17 cellular contexts compared by ENCODE assay signal in genomic region chr5:36528588-36528987, GRCh38.
"Had no signal": no experiment of that assay in that cellular context is flagged by ENCODE, and none has a peak within 500 bp of the region (broad histone marks: within the 10 kb centered on the region; RNA-seq: fewer than 3 reads in every experiment).

No MANE protein-coding gene starts in this region.

- H3K4me3 ChIP-seq: colonic mucosa, dorsolateral prefrontal cortex, left lung, lung, neural progenitor cell had no signal

- H3K36me3 ChIP-seq: colonic mucosa, left lung, neural progenitor cell had no signal

- H3K9me3 ChIP-seq: colonic mucosa, left lung had no signal

- H3K4me1 ChIP-seq: colonic mucosa, left lung had no signal

- H3K4me1 Mint-ChIP-seq: activated naive CD8-positive, alpha-beta T cell treated with anti-CD3 and anti-CD28 coated beads for 36 hours; naive thymus-derived CD4-positive, alpha-beta T cell had no signal

- H3K4me3 Mint-ChIP-seq: activated naive CD8-positive, alpha-beta T cell treated with anti-CD3 and anti-CD28 coated beads for 36 hours; effector memory CD8-positive, alpha-beta T cell; naive thymus-derived CD4-positive, alpha-beta T cell; neural progenitor cell had no signal

- ATAC-seq: effector memory CD8-positive, alpha-beta T cell; naive thymus-derived CD4-positive, alpha-beta T cell; stimulated activated naive CD8-positive, alpha-beta T cell treated with anti-CD3 and anti-CD28 coated beads, Interleukin-15, Interleukin-2, amounts not matched to agents 100 U/mL and 50 U/mL, for 24 hours had no signal

- H3K36me3 Mint-ChIP-seq: activated naive CD8-positive, alpha-beta T cell treated with anti-CD3 and anti-CD28 coated beads for 36 hours; naive thymus-derived CD4-positive, alpha-beta T cell; neural progenitor cell had no signal

- H3K27ac Mint-ChIP-seq: activated naive CD8-positive, alpha-beta T cell treated with anti-CD3 and anti-CD28 coated beads for 36 hours; effector memory CD8-positive, alpha-beta T cell; naive thymus-derived CD4-positive, alpha-beta T cell; neural progenitor cell had no signal

- H3K27me3 ChIP-seq: colonic mucosa, dorsolateral prefrontal cortex, left lung, neural progenitor cell had no signal

- H3K9me3 Mint-ChIP-seq: activated naive CD8-positive, alpha-beta T cell treated with anti-CD3 and anti-CD28 coated beads for 36 hours; effector memory CD8-positive, alpha-beta T cell; naive thymus-derived CD4-positive, alpha-beta T cell; neural progenitor cell had no signal

- H3K27ac ChIP-seq: colonic mucosa, dorsolateral prefrontal cortex, left lung, neural progenitor cell had no signal

- DNase-seq: activated CD4-positive, alpha-beta T cell treated with anti-CD3 and anti-CD28 coated beads for 1 hour; activated CD4-positive, alpha-beta T cell treated with anti-CD3 and anti-CD28 coated beads, Interleukin-2, amount 50 U/mL, for 4 hours; activated naive CD4-positive, alpha-beta T cell treated with Interleukin-2 at 50 U/mL for 16 hours; activated naive CD8-positive, alpha-beta T cell treated with anti-CD3 and anti-CD28 coated beads for 36 hours; activated T-cell treated with anti-CD3 and anti-CD28 coated beads, Interleukin-2, amount 50 U/mL, for 48 hours; colonic mucosa; dorsolateral prefrontal cortex; effector memory CD8-positive, alpha-beta T cell; left lung; naive thymus-derived CD4-positive, alpha-beta T cell; retina; stimulated activated CD4-positive, alpha-beta T cell treated with anti-CD3 and anti-CD28 coated beads, Interleukin-12 subunit alpha, Interleukin-12 subunit beta, amount 100 ng/mL, for 4 hours; stimulated activated CD4-positive, alpha-beta T cell treated with anti-CD3 and anti-CD28 coated beads, Interleukin-4, amount 100 ng/mL, for 4 hours; stimulated activated naive CD8-positive, alpha-beta T cell treated with anti-CD3 and anti-CD28 coated beads, Interleukin-15, Interleukin-2, amounts not matched to agents 100 U/mL and 50 U/mL, for 24 hours; T-helper 1 cell had no signal
